ENCODE assay signal across 16 cellular contexts in the genomic region with DNA sequence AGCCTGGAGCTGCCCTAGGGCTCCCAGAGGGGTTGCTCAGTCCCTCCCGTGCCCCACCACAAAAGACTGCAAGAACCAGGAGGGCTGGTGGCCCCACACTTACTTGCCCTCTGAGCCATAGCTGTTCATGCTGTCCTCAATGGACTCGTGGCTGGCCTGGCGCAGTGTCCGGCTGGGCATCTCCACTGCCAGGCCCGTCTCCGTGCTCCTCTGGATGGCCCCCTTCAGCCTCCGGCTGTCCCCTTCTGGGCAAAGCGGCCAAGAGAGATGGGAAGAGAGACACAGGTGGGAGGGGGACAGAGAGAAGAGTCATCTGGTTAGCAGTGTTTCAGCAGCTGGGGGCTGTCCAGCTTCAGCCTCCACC. TPM values are rescaled to one million over a fixed set of nuclear protein-coding genes. Genes with fewer than 3 reads are reported as not detected.
DNase-seq lines count a peak whose midpoint lies in the region; ATAC-seq and TF ChIP-seq lines count a peak whose summit lies in the region.
"Had no signal": no experiment of that assay in that cellular context is flagged by ENCODE, and none has a peak within 500 bp of the region (broad histone marks: within the 10 kb centered on the region; RNA-seq: fewer than 3 reads in every experiment).

No MANE protein-coding gene starts in this region.

- H3K9me2 ChIP-seq in OCI-LY1 (ENCODE audit: low read depth, low read length): no peaks in the 10 kb centered on the region

- H3K27me3 ChIP-seq in OCI-LY1 (ENCODE audit: insufficient read depth, low read length) (no peaks in the 10 kb centered on the region), RWPE2 (ENCODE audit: insufficient read depth, poor library complexity, severe bottlenecking) (peaks cover 4% of the 10 kb centered on the region), neuronal stem cell (ENCODE audit: control insufficient read depth in 3 of 3, insufficient read depth in 3 of 3, low read depth in 1 of 3, low read length in 3 of 3) (no peaks in the 10 kb centered on the region)

- no peak overlapping the region for H3K18ac ChIP-seq in neuronal stem cell (ENCODE audit: low read length)

- no peaks in the 10 kb centered on the region for H3K36me3 ChIP-seq in OCI-LY1 (ENCODE audit: insufficient read depth, low read length)
- no peaks in the 10 kb centered on the region for H3K36me3 ChIP-seq in RWPE2 (ENCODE audit: low read depth)
- no peaks in the 10 kb centered on the region for H3K36me3 ChIP-seq in neuronal stem cell (replicated peaks in 1 of 2; ENCODE audit: control insufficient read depth in 2 of 2, insufficient read depth in 2 of 2, low read length in 2 of 2)

- no peak overlapping the region for H3K23ac ChIP-seq in neuronal stem cell (ENCODE audit: low read depth, low read length, poor library complexity)

- peaks cover 32% of the 10 kb centered on the region for H3K4me1 ChIP-seq in OCI-LY1 (ENCODE audit: insufficient read depth, low read length, severe bottlenecking)
- peaks cover 4% of the 10 kb centered on the region for H3K4me1 ChIP-seq in RWPE2 (ENCODE audit: insufficient read depth, poor library complexity, severe bottlenecking)
- H3K4me1 ChIP-seq in neuronal stem cell (ENCODE audit: control insufficient read depth in 2 of 2, insufficient read depth in 1 of 2, low read depth in 1 of 2, low read length in 2 of 2): peaks cover 0 to 3% of the 10 kb centered on the region in 2 donors

- DNase-seq in RWPE2 (ENCODE audit: low spot score) (peak; percentile 76), neuronal stem cell (ENCODE audit: low spot score) (no peak), caudate nucleus (lab: John Stamatoyannopoulos, UW) (no peak)
- DNase-seq in activated CD4-positive, alpha-beta T cell treated with anti-CD3 and anti-CD28 coated beads, Interleukin-2, amount 50 U/mL, for 48 hours: no peak
- DNase-seq: C1 segment of cervical spinal cord; Calu3; CD4-positive, alpha-beta memory T cell; COR-L47; DMS53; DMS79 treated with DMSO at 0.1 percent for 48 hours; GF-D8; HCEC 1CT had no signal

- no peak overlapping the region for H3K14ac ChIP-seq in neuronal stem cell (ENCODE audit: low read length)

- no peak overlapping the region for H2AK5ac ChIP-seq in neuronal stem cell (ENCODE audit: low read depth, low read length)

- H3K4me2 ChIP-seq in OCI-LY1 (ENCODE audit: low read length): peak overlapping the region; percentile 1; the same call in 1 of the 2 replicates
- no peak overlapping the region for H3K4me2 ChIP-seq in neuronal stem cell (ENCODE audit: insufficient read depth, low read length, poor library complexity, severe bottlenecking)
- H3K4me2 ChIP-seq: GM23338 had no signal

- H3K79me2 ChIP-seq in OCI-LY1 (ENCODE audit: insufficient read depth, low read length): no peaks in the 10 kb centered on the region

- no peaks in the 10 kb centered on the region for H4K20me1 ChIP-seq in OCI-LY1 (ENCODE audit: insufficient read depth, low read length)

- H3K9ac ChIP-seq in OCI-LY1 (ENCODE audit: low read length) (no peak overlapping the region), neuronal stem cell (ENCODE audit: low read depth, low read length, poor library complexity) (no peak overlapping the region)

- ATAC-seq in RWPE2 (ENCODE audit: low read depth) (no peak), HG02642 (IDR thresholded peaks at IDR 0.05; ENCODE audit: poor library complexity, unreplicated experiment) (no peak)
- ATAC-seq: GM23338 had no signal

- H3K79me1 ChIP-seq in neuronal stem cell (ENCODE audit: low read depth, low read length): no peaks in the 10 kb centered on the region

- H3K4me3 ChIP-seq in OCI-LY1 (ENCODE audit: low read depth, low read length, poor library complexity, severe bottlenecking) (no peak overlapping the region), RWPE2 (ENCODE audit: severe bottlenecking) (no peak overlapping the region), neuronal stem cell (ENCODE audit: low read length in 2 of 2) (no peak overlapping the region)
- H3K4me3 ChIP-seq: GM23338 had no signal

- no peak overlapping the region for H2BK5ac ChIP-seq in neuronal stem cell (ENCODE audit: low read length)

- H3F3A ChIP-seq in OCI-LY1 (ENCODE audit: insufficient read depth, low read length): no peaks in the 10 kb centered on the region

- H3K4ac ChIP-seq in neuronal stem cell (ENCODE audit: low read length): no peak overlapping the region

- H2BK15ac ChIP-seq in neuronal stem cell (ENCODE audit: low read length): no peak overlapping the region

- H4K91ac ChIP-seq in neuronal stem cell (ENCODE audit: low read depth, low read length, poor library complexity): no peak overlapping the region

- H2AFZ ChIP-seq in OCI-LY1 (ENCODE audit: low read length) (no peak overlapping the region), neuronal stem cell (ENCODE audit: low read length) (no peak overlapping the region)
- H2AFZ ChIP-seq: GM23338 had no signal

- H4K8ac ChIP-seq in neuronal stem cell (ENCODE audit: low read depth, low read length): no peak overlapping the region

- H2BK120ac ChIP-seq in neuronal stem cell (ENCODE audit: low read depth, low read length): no peak overlapping the region

- no peaks in the 10 kb centered on the region for H3K9me3 ChIP-seq in OCI-LY1 (ENCODE audit: low read length)
- no peaks in the 10 kb centered on the region for H3K9me3 ChIP-seq in RWPE2 (ENCODE audit: severe bottlenecking)
- H3K9me3 ChIP-seq in neuronal stem cell (replicated peaks in 1 of 2; ENCODE audit: control insufficient read depth in 2 of 2, insufficient read depth in 1 of 2, low read depth in 1 of 2, low read length in 2 of 2): no peaks in the 10 kb centered on the region

- WGBS in neuronal stem cell (ENCODE audit: extremely low coverage in 2 of 2, insufficient read length in 2 of 2, insufficient replicate concordance in 1 of 2), 2 donors: no CpG with 5 or more reads among the region's 8 CpGs

- H3K27ac ChIP-seq in OCI-LY1 (ENCODE audit: low read depth, low read length, poor library complexity, severe bottlenecking) (no peak overlapping the region), RWPE2 (ENCODE audit: poor library complexity, severe bottlenecking) (no peak overlapping the region), neuronal stem cell (replicated peaks; ENCODE audit: low read length) (no peak overlapping the region), caudate nucleus (ENCODE audit: low read depth, low read length) (no peak overlapping the region)

- TF ChIP-seq CTCF in OCI-LY1 (IDR thresholded peaks at IDR 0.05; ENCODE audit: low read length): no peak
- no peak for TF ChIP-seq CTCF in RWPE2 (IDR thresholded peaks at IDR 0.05; ENCODE audit: poor library complexity, severe bottlenecking)

- peak overlapping the region; percentile 76 for H2BK12ac ChIP-seq in neuronal stem cell (ENCODE audit: low read length)

RNA-seq across cellular contexts. Expression of a gene that starts 25.5 kb away (rescaled TPM):
- polyA plus RNA-seq in neuronal stem cell (2013, experiment 1 of 2): 0.08 TPM
- 0.04 TPM for polyA plus RNA-seq in neuronal stem cell (2013, experiment 2 of 2)
- polyA plus RNA-seq: CD4-positive, alpha-beta memory T cell had no signal

RNA-seq across cellular contexts. Expression of a gene that starts 39.2 kb away (rescaled TPM):
- 2.9 TPM for polyA plus RNA-seq in neuronal stem cell (2013, experiment 1 of 2)
- polyA plus RNA-seq in neuronal stem cell (2013, experiment 2 of 2): 3.0 TPM
- polyA plus RNA-seq: BJ; CD4-positive, alpha-beta memory T cell had no signal

RNA-seq across cellular contexts. Expression of a gene that starts 56.0 kb away (rescaled TPM):
- not detected for polyA plus RNA-seq in neuronal stem cell (2013, experiment 1 of 2)
- not detected for polyA plus RNA-seq in neuronal stem cell (2013, experiment 2 of 2)
- polyA plus RNA-seq: CD4-positive, alpha-beta memory T cell; GM23338 had no signal
